ENCODE assay signal across 12 cellular contexts in genomic region chr15:40407343-40407990, GRCh38. TPM values are rescaled to one million over a fixed set of nuclear protein-coding genes. Genes with fewer than 3 reads are reported as not detected.
DNase-seq lines count a peak whose midpoint lies in the region; ATAC-seq and TF ChIP-seq lines count a peak whose summit lies in the region.
"Had no signal": no experiment of that assay in that cellular context is flagged by ENCODE, and none has a peak within 500 bp of the region (broad histone marks: within the 10 kb centered on the region; RNA-seq: fewer than 3 reads in every experiment).

No MANE protein-coding gene starts in this region.

- WGBS in smooth muscle cell (ENCODE audit: low lambda C conversion rate), result 95% methylated on average over 8 of the region's 8 CpGs
- 66 to 81% methylated on average over 2 to 7 of the region's 8 CpGs for WGBS in esophagus squamous epithelium, 2 donors

- H3F3A ChIP-seq in smooth muscle cell (ENCODE audit: low read depth), result no peaks in the 10 kb centered on the region

- H3K9me3 ChIP-seq in BLaER1, result no peaks in the 10 kb centered on the region
- H3K9me3 ChIP-seq in smooth muscle cell (replicated peaks; ENCODE audit: low read depth), result no peaks in the 10 kb centered on the region
- H3K9me3 ChIP-seq in esophagus squamous epithelium, result no peaks in the 10 kb centered on the region
- H3K9me3 ChIP-seq: transverse colon had no signal

- H3K27me3 Mint-ChIP-seq in activated naive CD8-positive, alpha-beta T cell treated with anti-CD3 and anti-CD28 coated beads for 36 hours, result no peaks in the 10 kb centered on the region

- intact Hi-C loops in esophagus squamous epithelium (cut with DNase I), result no loop called here

- H3K4me1 ChIP-seq in BLaER1, result peaks cover 29% of the 10 kb centered on the region
- H3K4me1 ChIP-seq in smooth muscle cell (ENCODE audit: low read depth), result peaks cover 16% of the 10 kb centered on the region
- H3K4me1 ChIP-seq in esophagus squamous epithelium, result peaks cover 9 to 32% (median 16%) of the 10 kb centered on the region in 3 donors

- H3K27ac ChIP-seq in BLaER1 (no peak overlapping the region; the same call in 1 of the 2 replicates), smooth muscle cell (ENCODE audit: low read depth) (no peak overlapping the region), esophagus squamous epithelium (no peak overlapping the region)
- H3K27ac ChIP-seq: cardiac muscle cell, transverse colon had no signal

- peak overlapping the region; percentile 78 for H3K4me3 Mint-ChIP-seq in activated naive CD8-positive, alpha-beta T cell treated with anti-CD3 and anti-CD28 coated beads for 36 hours

- peaks cover 30% of the 10 kb centered on the region for H3K36me3 Mint-ChIP-seq in activated naive CD8-positive, alpha-beta T cell treated with anti-CD3 and anti-CD28 coated beads for 36 hours

- H4K20me1 ChIP-seq in BLaER1, result peaks cover 28% of the 10 kb centered on the region
- H4K20me1 ChIP-seq in smooth muscle cell (ENCODE audit: low read depth), result no peaks in the 10 kb centered on the region

- peak overlapping the region; percentile 43 for H3K27ac Mint-ChIP-seq in activated naive CD8-positive, alpha-beta T cell treated with anti-CD3 and anti-CD28 coated beads for 36 hours

- no peaks in the 10 kb centered on the region for H3K27me3 ChIP-seq in BLaER1
- no peaks in the 10 kb centered on the region for H3K27me3 ChIP-seq in smooth muscle cell (ENCODE audit: low read depth)
- no peaks in the 10 kb centered on the region for H3K27me3 ChIP-seq in esophagus squamous epithelium
- H3K27me3 ChIP-seq: cardiac muscle cell, transverse colon had no signal

- H3K79me2 ChIP-seq in smooth muscle cell (ENCODE audit: low read depth), result peaks cover 12% of the 10 kb centered on the region

- TF ChIP-seq POLR2A in esophagus squamous epithelium (IDR thresholded peaks at IDR 0.05), result no peak

- H3K4me3 ChIP-seq in BLaER1 (0 out of 2 replicates have a peak overlapping the region, but pooled peaks have one; percentile 89), smooth muscle cell (no peak overlapping the region), esophagus squamous epithelium (no peak overlapping the region)

- H2AFZ ChIP-seq in smooth muscle cell (ENCODE audit: low read depth), result no peak overlapping the region

- TF ChIP-seq CTCF in smooth muscle cell (IDR thresholded peaks at IDR 0.05; ENCODE audit: borderline replicate concordance, insufficient read depth, poor library complexity, severe bottlenecking), result no peak
- no peak for TF ChIP-seq CTCF in esophagus squamous epithelium (IDR thresholded peaks at IDR 0.05)

- peaks cover 45% of the 10 kb centered on the region for H3K4me1 Mint-ChIP-seq in activated naive CD8-positive, alpha-beta T cell treated with anti-CD3 and anti-CD28 coated beads for 36 hours

- ATAC-seq in GM19043 (IDR thresholded peaks at IDR 0.05; ENCODE audit: low read depth, unreplicated experiment), result peak; percentile 52
- ATAC-seq in HG03108 (IDR thresholded peaks at IDR 0.05; ENCODE audit: unreplicated experiment), result peak; percentile 41
- no peak for ATAC-seq in HG02970 (IDR thresholded peaks at IDR 0.05; ENCODE audit: low FRiP score, unreplicated experiment)
- ATAC-seq in HG03280 (IDR thresholded peaks at IDR 0.05; ENCODE audit: unreplicated experiment), result no peak

- no peak for DNase-seq in activated naive CD8-positive, alpha-beta T cell treated with anti-CD3 and anti-CD28 coated beads for 36 hours
- DNase-seq in smooth muscle cell (lab: John Stamatoyannopoulos, UW; ENCODE audit: unreplicated experiment) (no peak), esophagus squamous epithelium (lab: John Stamatoyannopoulos, UW) (no peak)
- DNase-seq: NCI-H69, transverse colon had no signal

- peak overlapping the region; percentile 88 for H3K4me2 ChIP-seq in BLaER1
- no peak overlapping the region for H3K4me2 ChIP-seq in smooth muscle cell

- H3K9me3 Mint-ChIP-seq in activated naive CD8-positive, alpha-beta T cell treated with anti-CD3 and anti-CD28 coated beads for 36 hours, result no peaks in the 10 kb centered on the region

- peaks cover 54% of the 10 kb centered on the region for H3K36me3 ChIP-seq in BLaER1
- no peaks in the 10 kb centered on the region for H3K36me3 ChIP-seq in smooth muscle cell (ENCODE audit: low read depth)
- H3K36me3 ChIP-seq in esophagus squamous epithelium, result peaks cover 0 to 52% (median 3%) of the 10 kb centered on the region in 3 donors

- peak overlapping the region; percentile 26; the same call in 1 of the 2 replicates for H3K9ac ChIP-seq in BLaER1
- no peak overlapping the region for H3K9ac ChIP-seq in smooth muscle cell (ENCODE audit: low read depth)

RNA-seq across cellular contexts. Expression of gene IVD, which starts 1.9 kb away (rescaled TPM):
- 10 to 100 TPM; 64.9 to 68.6 TPM for total RNA-seq in activated naive CD8-positive, alpha-beta T cell treated with anti-CD3 and anti-CD28 coated beads for 36 hours
- total RNA-seq in smooth muscle cell (17.4 and 20.3 TPM in 2 replicates), esophagus squamous epithelium (10 to 100 TPM; 10.7 to 42.2 (median 15.4) TPM)
- polyA plus RNA-seq in smooth muscle cell, result 37.8 and 38.3 TPM in 2 replicates

RNA-seq across cellular contexts. Expression of gene KNSTRN, which starts 24.9 kb away (rescaled TPM):
- total RNA-seq in activated naive CD8-positive, alpha-beta T cell treated with anti-CD3 and anti-CD28 coated beads for 36 hours, result 10 to 100 TPM; 54.3 to 56.3 TPM
- total RNA-seq in smooth muscle cell (24.1 and 27.0 TPM in 2 replicates), esophagus squamous epithelium (10 to 100 TPM; 11.3 to 22.0 (median 17.3) TPM)
- polyA plus RNA-seq in smooth muscle cell, result 15.4 and 17.3 TPM in 2 replicates

RNA-seq across cellular contexts. Expression of gene BAHD1, which starts 33.3 kb away (rescaled TPM):
- total RNA-seq in activated naive CD8-positive, alpha-beta T cell treated with anti-CD3 and anti-CD28 coated beads for 36 hours, result 10 to 100 TPM; 18.0 to 18.7 TPM
- 7.9 and 8.4 TPM in 2 replicates for total RNA-seq in smooth muscle cell
- 11.1 and 13.4 TPM in 2 replicates for polyA plus RNA-seq in smooth muscle cell
- 10 to 100 TPM in 2 of 4 donors, 1 to 10 TPM in 2; 6.0 to 13.1 (median 9.8) TPM for total RNA-seq in esophagus squamous epithelium

RNA-seq across cellular contexts. Expression of gene DISP2, which starts 49.4 kb away (rescaled TPM):
- total RNA-seq in activated naive CD8-positive, alpha-beta T cell treated with anti-CD3 and anti-CD28 coated beads for 36 hours, result under 1 TPM; 0.08 to 0.14 TPM
- 0.04 and 0.58 TPM in 2 replicates for total RNA-seq in smooth muscle cell
- polyA plus RNA-seq in smooth muscle cell, result 0.46 and 0.90 TPM in 2 replicates
- under 1 TPM in 2 of 4 donors, not detected in 2; under 0.01 TPM for total RNA-seq in esophagus squamous epithelium

RNA-seq across cellular contexts. Expression of gene PHGR1, which starts 56.6 kb away (rescaled TPM):
- total RNA-seq in activated naive CD8-positive, alpha-beta T cell treated with anti-CD3 and anti-CD28 coated beads for 36 hours, result not detected
- not detected in 2 replicates for total RNA-seq in smooth muscle cell
- polyA plus RNA-seq in smooth muscle cell, result 0.48 TPM in 1 of 2 replicates, not detected in the other
- total RNA-seq in esophagus squamous epithelium, result not detected
- total RNA-seq: cardiac muscle cell, myocyte had no signal
- polyA plus RNA-seq: cardiac muscle cell had no signal

Comparison
In these comparisons a context has a peak if more than half of its experiments do, and no peak if none do; other contexts are left out.
1. ATAC-seq: peak in GM19043 (single experiment) and HG03108 (single experiment); none in HG02970 (single experiment) and HG03280 (single experiment).